ENCODE assay signal across 5 cellular contexts in the genomic region with DNA sequence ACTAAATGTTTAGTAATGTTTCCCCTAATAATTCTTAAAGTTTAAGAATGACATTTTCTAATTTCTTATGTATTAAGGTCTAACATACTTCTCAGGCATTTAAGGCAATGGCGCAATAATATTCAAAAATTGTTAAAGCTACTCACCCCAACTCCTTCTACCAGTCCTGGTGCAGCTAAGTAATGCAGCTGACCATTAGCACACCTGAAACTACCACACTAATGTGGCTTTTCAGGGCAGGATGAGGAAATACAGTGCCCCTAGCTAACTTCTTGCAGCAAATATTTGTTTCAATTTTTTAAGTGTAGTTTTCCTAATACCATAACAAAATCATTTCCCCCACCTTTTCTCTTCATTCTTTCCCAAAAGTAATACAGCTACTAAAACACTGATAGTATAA.
"Had no signal": no experiment of that assay in that cellular context is flagged by ENCODE, and none has a peak within 500 bp of the region (broad histone marks: within the 10 kb centered on the region; RNA-seq: fewer than 3 reads in every experiment).

No MANE protein-coding gene starts in this region.

- DNase-seq: IMR-90, KBM-7 had no signal

- ATAC-seq: HepG2, K562 had no signal

- H3K27ac ChIP-seq: HL-60 had no signal

- H3K4me3 ChIP-seq: K562 had no signal
